23 cellular contexts compared by ENCODE assay signal in genomic region chr5:37892571-37892970, GRCh38. TPM values are rescaled to one million over a fixed set of nuclear protein-coding genes. Genes with fewer than 3 reads are reported as not detected.
"Had no signal": no experiment of that assay in that cellular context is flagged by ENCODE, and none has a peak within 500 bp of the region (broad histone marks: within the 10 kb centered on the region; RNA-seq: fewer than 3 reads in every experiment).

No MANE protein-coding gene starts in this region.

- H3K9me3 ChIP-seq: colonic mucosa, ovary, testis, tibial nerve, upper lobe of right lung had no signal

- H3K27ac ChIP-seq: colonic mucosa, heart left ventricle, neural progenitor cell, ovary, testis, tibial nerve, upper lobe of right lung had no signal

- ATAC-seq: natural killer cell; right cardiac atrium; stimulated activated effector memory CD8-positive, alpha-beta T cell treated with anti-CD3 and anti-CD28 coated beads, Interleukin-12 subunit alpha, Interleukin-12 subunit beta, amount 100 ng/mL, for 72 hours; upper lobe of right lung had no signal

- H3K9me3 Mint-ChIP-seq: endodermal cell; natural killer cell; neural progenitor cell; stimulated activated effector memory CD8-positive, alpha-beta T cell treated with anti-CD3 and anti-CD28 coated beads, Interleukin-12 subunit alpha, Interleukin-12 subunit beta, amount 100 ng/mL, for 72 hours; stimulated activated naive CD8-positive, alpha-beta T cell treated with anti-CD3 and anti-CD28 coated beads, Interleukin-15, Interleukin-2, amounts not matched to agents 100 ng/mL and 50 ng/mL, for 24 hours had no signal

- H3K4me2 ChIP-seq: neural progenitor cell, smooth muscle cell had no signal

- H3K4me3 ChIP-seq: colonic mucosa, heart left ventricle, neural progenitor cell, ovary, smooth muscle cell, testis, tibial nerve, upper lobe of right lung had no signal

- H3K27ac Mint-ChIP-seq: endodermal cell; natural killer cell; neural progenitor cell; stimulated activated effector memory CD8-positive, alpha-beta T cell treated with anti-CD3 and anti-CD28 coated beads, Interleukin-12 subunit alpha, Interleukin-12 subunit beta, amount 100 ng/mL, for 72 hours; stimulated activated naive CD8-positive, alpha-beta T cell treated with anti-CD3 and anti-CD28 coated beads, Interleukin-15, Interleukin-2, amounts not matched to agents 100 ng/mL and 50 ng/mL, for 24 hours had no signal

- H2AFZ ChIP-seq: neural progenitor cell had no signal

- H3K4me3 Mint-ChIP-seq: endodermal cell; natural killer cell; neural progenitor cell; stimulated activated effector memory CD8-positive, alpha-beta T cell treated with anti-CD3 and anti-CD28 coated beads, Interleukin-12 subunit alpha, Interleukin-12 subunit beta, amount 100 ng/mL, for 72 hours; stimulated activated naive CD8-positive, alpha-beta T cell treated with anti-CD3 and anti-CD28 coated beads, Interleukin-15, Interleukin-2, amounts not matched to agents 100 ng/mL and 50 ng/mL, for 24 hours had no signal

- H3K36me3 ChIP-seq: colonic mucosa, heart left ventricle, neural progenitor cell, ovary, tibial nerve, upper lobe of right lung had no signal

- H3K4me1 Mint-ChIP-seq: natural killer cell; stimulated activated effector memory CD8-positive, alpha-beta T cell treated with anti-CD3 and anti-CD28 coated beads, Interleukin-12 subunit alpha, Interleukin-12 subunit beta, amount 100 ng/mL, for 72 hours had no signal

- H3K27me3 ChIP-seq: colonic mucosa, heart left ventricle, ovary, testis, tibial nerve, upper lobe of right lung had no signal

- H3K4me1 ChIP-seq: colonic mucosa, neural progenitor cell, testis, tibial nerve, upper lobe of right lung had no signal

- H3K9ac ChIP-seq: neural progenitor cell had no signal

- H3K36me3 Mint-ChIP-seq: natural killer cell; stimulated activated effector memory CD8-positive, alpha-beta T cell treated with anti-CD3 and anti-CD28 coated beads, Interleukin-12 subunit alpha, Interleukin-12 subunit beta, amount 100 ng/mL, for 72 hours had no signal

- DNase-seq: cerebellar nuclear complex; colonic mucosa; dermis blood vessel endothelial cell; endodermal cell; heart left ventricle; hypothalamus; mammary epithelial cell; natural killer cell; nucleus accumbens; ovary; right cardiac atrium; stimulated activated CD4-positive, alpha-beta T cell treated with anti-CD3 and anti-CD28 coated beads, Interleukin-2, amount 100 ng/mL, for 48 hours; testis; upper lobe of right lung had no signal

RNA-seq across cellular contexts. Expression of gene GDNF, which starts 52.7 kb away (rescaled TPM):
- total RNA-seq: dermis blood vessel endothelial cell, endothelial cell of umbilical vein, frontal cortex, glomerular endothelial cell, mononuclear cell, natural killer cell, tibial nerve had no signal
- polyA plus RNA-seq: endothelial cell of umbilical vein had no signal
